ENCODE assay signal across 8 cellular contexts in genomic region chr6:11224252-11224965, GRCh38. TPM values are rescaled to one million over a fixed set of nuclear protein-coding genes. Genes with fewer than 3 reads are reported as not detected.
A peak's percentile ranks its signal among the peaks of the same experiment; 100 is the strongest.
DNase-seq lines count a peak whose midpoint lies in the region; ATAC-seq and TF ChIP-seq lines count a peak whose summit lies in the region.

No MANE protein-coding gene starts in this region.

- CTCF ChIA-PET in activated CD8-positive, alpha-beta T cell treated with anti-CD3 and anti-CD28 coated beads for 36 hours (lab: Charles Lee), result interaction anchor here (2.8 kb wide), 1 partner anchor 80 kb away, joined by 6 read pairs; no protein-coding TSS in a partner anchor
- CTCF ChIA-PET in HEK293T (lab: Yijun Ruan, JAX), result interaction anchor here (0.7 kb wide), 1 partner anchor 8 kb away, joined by 5 read pairs; no protein-coding TSS in a partner anchor

- no peak for TF ChIP-seq CTCF in activated CD8-positive, alpha-beta T cell treated with anti-CD3 and anti-CD28 coated beads for 36 hours (IDR thresholded peaks at IDR 0.05)
- TF ChIP-seq CTCF in left ventricle myocardium inferior (IDR thresholded peaks at IDR 0.05; ENCODE audit: borderline replicate concordance), result no peak

- peak; percentile 70 for ATAC-seq in GM18508 (IDR thresholded peaks at IDR 0.05; ENCODE audit: insufficient read depth, unreplicated experiment)
- peak; percentile 50 for ATAC-seq in HG02870 (IDR thresholded peaks at IDR 0.05; ENCODE audit: unreplicated experiment)
- ATAC-seq in activated CD8-positive, alpha-beta T cell treated with anti-CD3 and anti-CD28 coated beads for 36 hours, result peak; percentile 90
- peak; percentile 98 for ATAC-seq in stimulated activated naive CD8-positive, alpha-beta T cell treated with anti-CD3 and anti-CD28 coated beads, Interleukin-15, amount 100 ng/mL, for 72 hours

- peak overlapping the region; percentile 70 for H3K4me3 ChIP-seq in left ventricle myocardium inferior

- peak overlapping the region; percentile 17 for H3K4me3 Mint-ChIP-seq in activated CD8-positive, alpha-beta T cell treated with anti-CD3 and anti-CD28 coated beads for 36 hours
- H3K4me3 Mint-ChIP-seq in stimulated activated naive CD8-positive, alpha-beta T cell treated with anti-CD3 and anti-CD28 coated beads, Interleukin-15, amount 100 ng/mL, for 72 hours, result peak overlapping the region; percentile 55 to 60

- peaks cover 46% of the 10 kb centered on the region for H3K4me1 Mint-ChIP-seq in activated CD8-positive, alpha-beta T cell treated with anti-CD3 and anti-CD28 coated beads for 36 hours (ENCODE audit: low read depth)
- peaks cover 52% of the 10 kb centered on the region for H3K4me1 Mint-ChIP-seq in stimulated activated naive CD8-positive, alpha-beta T cell treated with anti-CD3 and anti-CD28 coated beads, Interleukin-15, amount 100 ng/mL, for 72 hours

- peak; percentile 76 for DNase-seq in activated CD8-positive, alpha-beta T cell treated with anti-CD3 and anti-CD28 coated beads for 36 hours
- DNase-seq in left ventricle myocardium inferior (no peak), HEK293T (ENCODE audit: extremely low spot score) (no peak), SKM-1 treated with dmso at 0.1 percent for 144 hours (lab: John Stamatoyannopoulos, UW; ENCODE audit: unreplicated experiment) (no peak), globus pallidus (ENCODE audit: low spot score) (no peak)
- peak; percentile 54 to 65 for DNase-seq in stimulated activated naive CD8-positive, alpha-beta T cell treated with anti-CD3 and anti-CD28 coated beads, Interleukin-15, amount 100 ng/mL, for 72 hours

- no peaks in the 10 kb centered on the region for H3K27me3 Mint-ChIP-seq in activated CD8-positive, alpha-beta T cell treated with anti-CD3 and anti-CD28 coated beads for 36 hours
- no peaks in the 10 kb centered on the region for H3K27me3 Mint-ChIP-seq in stimulated activated naive CD8-positive, alpha-beta T cell treated with anti-CD3 and anti-CD28 coated beads, Interleukin-15, amount 100 ng/mL, for 72 hours

- intact Hi-C loops in activated CD8-positive, alpha-beta T cell treated with anti-CD3 and anti-CD28 coated beads for 36 hours (cut with micrococcal nuclease), result no loop called here
- intact Hi-C loops in left ventricle myocardium inferior (cut with micrococcal nuclease), result no loop called here

- H3K9me3 Mint-ChIP-seq in activated CD8-positive, alpha-beta T cell treated with anti-CD3 and anti-CD28 coated beads for 36 hours, result peaks cover 2% of the 10 kb centered on the region
- H3K9me3 Mint-ChIP-seq in stimulated activated naive CD8-positive, alpha-beta T cell treated with anti-CD3 and anti-CD28 coated beads, Interleukin-15, amount 100 ng/mL, for 72 hours, result peaks cover 0 to 6% of the 10 kb centered on the region in 2 donors

- POLR2A ChIA-PET in activated CD8-positive, alpha-beta T cell treated with anti-CD3 and anti-CD28 coated beads for 36 hours (lab: Charles Lee), result interaction anchor here (0.6 to 1.6 kb wide), 7 partner anchors 13 to 157 kb away, joined by 3 to 5 read pairs (median 4); no protein-coding TSS in a partner anchor
- POLR2A ChIA-PET in HEK293T (lab: Yijun Ruan, JAX), result no interaction called here

- H3K36me3 Mint-ChIP-seq in activated CD8-positive, alpha-beta T cell treated with anti-CD3 and anti-CD28 coated beads for 36 hours (ENCODE audit: low read depth), result peaks cover 35% of the 10 kb centered on the region

- H3K27ac ChIP-seq in left ventricle myocardium inferior (replicated peaks), result peak overlapping the region; percentile 87

- H3K27ac Mint-ChIP-seq in activated CD8-positive, alpha-beta T cell treated with anti-CD3 and anti-CD28 coated beads for 36 hours, result peak overlapping the region; percentile 84
- peak overlapping the region; percentile 42 to 85 for H3K27ac Mint-ChIP-seq in stimulated activated naive CD8-positive, alpha-beta T cell treated with anti-CD3 and anti-CD28 coated beads, Interleukin-15, amount 100 ng/mL, for 72 hours

- H3K9me3 ChIP-seq in left ventricle myocardium inferior (replicated peaks), result no peaks in the 10 kb centered on the region

- H3K4me1 ChIP-seq in left ventricle myocardium inferior, result peaks cover 62% of the 10 kb centered on the region

- no peaks in the 10 kb centered on the region for H3K27me3 ChIP-seq in left ventricle myocardium inferior (ENCODE audit: low read depth)

- H3K36me3 ChIP-seq in left ventricle myocardium inferior, result no peaks in the 10 kb centered on the region

TF ChIP-seq in HEK293T, 16 proteins besides CTCF, POLR2A, EP300 and RAD21:
- TF ChIP-seq L3MBTL2 (conservative IDR thresholded peaks at IDR 0.05), result no peak
- TF ChIP-seq SUZ12 (IDR thresholded peaks at IDR 0.05), result no peak
- no peak for TF ChIP-seq SP1 (IDR thresholded peaks at IDR 0.05)
- TF ChIP-seq FOXA1 (IDR thresholded peaks at IDR 0.05), result no peak
- no peak for TF ChIP-seq FOXK2 (IDR thresholded peaks at IDR 0.05)
- no peak for TF ChIP-seq PKNOX1 (IDR thresholded peaks at IDR 0.05)
- no peak for TF ChIP-seq HDGF (IDR thresholded peaks at IDR 0.05; ENCODE audit: borderline replicate concordance)
- no peak for TF ChIP-seq TARDBP (IDR thresholded peaks at IDR 0.05)
- no peak for TF ChIP-seq NFRKB (IDR thresholded peaks at IDR 0.05)
- no peak for TF ChIP-seq ELF4 (IDR thresholded peaks at IDR 0.05)
- no peak for TF ChIP-seq ZNF384 (IDR thresholded peaks at IDR 0.05)
- no peak for TF ChIP-seq ARNT (IDR thresholded peaks at IDR 0.05)
- no peak for TF ChIP-seq FOXM1 (IDR thresholded peaks at IDR 0.05; ENCODE audit: borderline replicate concordance)
- TF ChIP-seq CTBP1 (IDR thresholded peaks at IDR 0.05; ENCODE audit: borderline replicate concordance), result no peak
- TF ChIP-seq LEF1 (IDR thresholded peaks at IDR 0.05; ENCODE audit: borderline replicate concordance), result no peak
- no peak for TF ChIP-seq BHLHE40 (IDR thresholded peaks at IDR 0.05; ENCODE audit: borderline replicate concordance)

RNA-seq across cellular contexts. Expression of gene NEDD9, which starts 8.1 kb away (rescaled TPM):
- 10 to 100 TPM; 26.6 to 29.7 TPM for total RNA-seq in activated CD8-positive, alpha-beta T cell treated with anti-CD3 and anti-CD28 coated beads for 36 hours
- 28.1 TPM for total RNA-seq in left ventricle myocardium inferior

Comparison
In these comparisons a context has a peak if more than half of its experiments do, and no peak if none do; other contexts are left out.
1. DNase-seq: peak in activated CD8-positive, alpha-beta T cell treated with anti-CD3 and anti-CD28 coated beads for 36 hours (single experiment) and stimulated activated naive CD8-positive, alpha-beta T cell treated with anti-CD3 and anti-CD28 coated beads, Interleukin-15, amount 100 ng/mL, for 72 hours (2 of 2); none in left ventricle myocardium inferior (single experiment), HEK293T (single experiment), SKM-1 treated with dmso at 0.1 percent for 144 hours (single experiment) and globus pallidus (single experiment).
2. Peak in every context shown above with its lines, with median percentiles within 50 percentile points of each other: ATAC-seq.